ENCODE assay signal across 8 cellular contexts in the genomic region with DNA sequence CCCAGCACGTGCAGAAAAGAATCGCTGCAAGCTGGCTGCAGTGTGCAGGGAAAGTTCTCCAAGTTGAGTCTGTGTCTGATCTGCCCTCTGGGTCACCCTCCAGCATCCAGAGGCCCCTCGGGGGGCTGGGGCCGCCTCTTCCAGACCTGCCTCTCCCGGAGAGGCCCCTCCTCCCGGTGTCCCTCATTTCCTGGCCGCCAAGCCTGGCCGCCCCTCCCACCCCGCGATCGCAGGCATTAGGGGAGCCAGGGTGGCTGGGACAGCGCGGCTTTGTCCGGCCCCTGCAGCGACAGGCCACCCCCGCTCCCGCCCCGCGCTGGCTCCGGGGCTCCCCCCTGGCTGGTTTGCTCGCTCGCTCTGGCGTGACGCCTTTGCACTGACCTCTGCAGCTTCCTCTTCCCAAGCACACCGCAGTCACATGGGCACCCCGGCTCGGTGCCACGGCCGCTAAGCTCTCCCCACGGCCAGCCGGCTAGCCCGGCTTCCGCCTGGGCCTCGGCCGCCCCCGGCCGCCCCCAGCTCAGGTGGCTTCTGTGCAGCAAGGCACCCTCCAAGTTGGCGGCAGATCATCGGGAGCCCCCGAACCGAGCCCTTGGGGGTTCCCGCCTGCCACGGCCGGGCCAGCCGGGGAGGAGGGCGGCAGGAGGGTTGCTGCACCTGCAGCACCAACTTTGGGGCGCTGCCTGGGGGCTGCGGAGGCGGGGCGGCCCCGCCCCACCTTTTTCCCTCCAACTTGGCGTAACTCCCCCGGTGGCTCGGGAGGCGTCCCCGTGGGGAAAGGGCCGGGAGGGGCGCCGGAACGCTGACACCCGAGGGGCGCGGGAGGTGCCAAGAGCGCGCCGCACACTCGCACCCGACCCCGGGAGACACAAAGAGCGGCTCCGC. TPM values are rescaled to one million over a fixed set of nuclear protein-coding genes. Genes with fewer than 3 reads are reported as not detected.
DNase-seq lines count a peak whose midpoint lies in the region; ATAC-seq, FAIRE-seq and TF ChIP-seq lines count a peak whose summit lies in the region.

No MANE protein-coding gene starts in this region.

- TF ChIP-seq EP300 in HepG2 (IDR thresholded peaks at IDR 0.05; ENCODE audit: low read depth in 2 of 2, low read length in 2 of 2) (0 out of 4 replicates have a peak, but pooled peaks of 1 of the 2 experiments have one; percentile 30), HepG2 (CRISPR knock-in tag; IDR thresholded peaks at IDR 0.05; ENCODE audit: borderline replicate concordance) (no peak)

- H3K4me1 ChIP-seq in HepG2 (ENCODE audit: insufficient read depth, low read length), result peaks cover 39% of the 10 kb centered on the region

- peaks cover 59% of the 10 kb centered on the region for H3K4me1 Mint-ChIP-seq in WTC11

- peak; percentile 42 for ATAC-seq in GM18508 (IDR thresholded peaks at IDR 0.05; ENCODE audit: insufficient read depth, unreplicated experiment)
- ATAC-seq in HG02885 (IDR thresholded peaks at IDR 0.05; ENCODE audit: poor library complexity, unreplicated experiment), result peak; percentile 65
- peak; percentile 26 for ATAC-seq in WTC11
- ATAC-seq in HepG2, result peak; percentile 86

- peaks cover 29% of the 10 kb centered on the region for H3K36me3 Mint-ChIP-seq in WTC11

- POLR2A ChIA-PET in WTC11 (lab: Charles Lee) (interaction anchor here (0.5 to 1.5 kb wide), 6 partner anchors 34 to 124 kb away, joined by 3 to 13 read pairs (median 5); no protein-coding TSS in a partner anchor), HepG2 (lab: Yijun Ruan, JAX) (interaction anchor here (0.6 to 1.7 kb wide), 9 partner anchors 12 to 561 kb away, joined by 3 to 8 read pairs (median 3); a partner anchor contains a TSS)

- WGBS in HepG2 (ENCODE audit: low lambda C conversion rate), result under 1% methylated on average over 30 of the region's 71 CpGs

- no peak; the same call in 1 of the 2 replicates for TF ChIP-seq RAD21 in HepG2 (CRISPR knock-in tag; IDR thresholded peaks at IDR 0.05)

- H3K27me3 ChIP-seq in HepG2 (ENCODE audit: control insufficient read depth in 1 of 2, insufficient read depth in 2 of 2, low read length in 2 of 2), result no peaks in the 10 kb centered on the region

- peak overlapping the region; percentile 78 for H3K27ac ChIP-seq in HepG2 (ENCODE audit: extremely low read length, insufficient read depth, low read length)

- TSS peak; percentile 66 for BruUV-seq in HepG2 (replicated peaks; lab: Mats Ljungman, UMichigan)

- peaks cover 9% of the 10 kb centered on the region for H3K27me3 Mint-ChIP-seq in WTC11 (ENCODE audit: low read depth)

- TF ChIP-seq CTCF in WTC11 (IDR thresholded peaks at IDR 0.05), result no peak
- TF ChIP-seq CTCF in HepG2 (CRISPR knock-in tag; IDR thresholded peaks at IDR 0.05), result no peak; the same call in 1 of the 2 replicates

- CTCF ChIA-PET in WTC11 (lab: Charles Lee) (interaction anchor here (0.6 to 2.6 kb wide), 10 partner anchors 15 to 257 kb away, joined by 3 to 10 read pairs (median 5); a partner anchor contains a TSS), HepG2 (lab: Yijun Ruan, JAX; ENCODE audit: low intra/inter-chr PET ratio, low total read pairs) (no interaction called here)

- no peaks in the 10 kb centered on the region for H3K9me3 Mint-ChIP-seq in WTC11

- peak overlapping the region; percentile 80 for H3K4me2 ChIP-seq in HepG2 (ENCODE audit: low read depth, low read length)

- peak overlapping the region; percentile 74 for H3K9ac ChIP-seq in HepG2 (ENCODE audit: insufficient read depth, low read depth, low read length)

- peak overlapping the region; percentile 65 for H3K4me3 Mint-ChIP-seq in WTC11

- no peaks in the 10 kb centered on the region for H4K20me1 ChIP-seq in HepG2 (ENCODE audit: insufficient read depth, low read length)

- in situ Hi-C loops in ACHN (cut with HindIII; ENCODE audit: low pct_ligation_motif_present, low pct_unique_long_range_greater_than_20kb, low sequenced_read_pairs), result no loop called here
- in situ Hi-C loops in HepG2 (cut with HindIII; ENCODE audit: extremely low pct_ligation_motif_present, low pct_unique_long_range_greater_than_20kb), result no loop called here

- no peak overlapping the region for H2AFZ ChIP-seq in HepG2 (ENCODE audit: low read length)

- H3K36me3 ChIP-seq in HepG2 (replicated peaks in 1 of 2; ENCODE audit: control insufficient read depth in 1 of 2, insufficient read depth in 2 of 2, low read length in 2 of 2), result peaks cover 2 to 10% of the 10 kb centered on the region in 2 experiments; a peak in 2 of 5 replicates

- no peaks in the 10 kb centered on the region for H3K9me3 ChIP-seq in HepG2 (ENCODE audit: low read length)

- H3K79me2 ChIP-seq in HepG2 (ENCODE audit: insufficient read depth, low read length), result no peaks in the 10 kb centered on the region

- H3K4me3 ChIP-seq in HepG2 (replicated peaks in 1 of 3; ENCODE audit: insufficient read depth in 1 of 3, low read depth in 2 of 3, low read length in 3 of 3), result peak overlapping the region; percentile 62 to 75 (median 65); a peak in 5 of 6 replicates

- TF ChIP-seq POLR2A in HepG2 (IDR thresholded peaks at IDR 0.05; ENCODE audit: insufficient read depth in 1 of 2, low read depth in 2 of 2, low read length in 2 of 2), result peak; percentile 67 to 70

- FAIRE-seq in HepG2 (lab: Jason Lieb, UNC), result no peak

- intact Hi-C loops in HepG2 (cut with micrococcal nuclease; ENCODE audit: unreplicated experiment), result no loop called here

- H3K27ac Mint-ChIP-seq in WTC11, result no peak overlapping the region

- DNase-seq in ACHN (peak; percentile 92), NCI-H2029 treated with DMSO at 0.1 percent for 48 hours (lab: John Stamatoyannopoulos, UW) (peak; percentile 24), WTC11 (ENCODE audit: low spot score) (peak; percentile 57), dermis blood vessel endothelial cell (peak; percentile 80), HepG2 (ENCODE audit: low spot score) (peak; percentile 76)
- peak; percentile 41 for DNase-seq in stimulated activated CD4-positive, alpha-beta T cell treated with anti-CD3 and anti-CD28 coated beads, Interleukin-4, amount 100 ng/mL, for 24 hours

TF ChIP-seq in WTC11, 78 proteins besides CTCF, POLR2A, EP300 and RAD21 (continues in another document):
- TF ChIP-seq NFE2L1 (CRISPR knock-in tag; IDR thresholded peaks at IDR 0.05) (no peak), ZNF232 (CRISPR knock-in tag; IDR thresholded peaks at IDR 0.05) (no peak), HMGA2 (CRISPR knock-in tag; IDR thresholded peaks at IDR 0.05) (no peak), NFATC4 (CRISPR knock-in tag; IDR thresholded peaks at IDR 0.05) (no peak), ETV6 (CRISPR knock-in tag; IDR thresholded peaks at IDR 0.05) (peak; percentile 43; the same call in 1 of the 2 replicates), EMX1 (CRISPR knock-in tag; IDR thresholded peaks at IDR 0.05) (no peak)

TF ChIP-seq in HepG2, 621 proteins besides CTCF, POLR2A, EP300 and RAD21 (continues in another document):
- TF ChIP-seq ZNF230 (CRISPR knock-in tag; IDR thresholded peaks at IDR 0.05) (peak; percentile 94), ZNF530 (CRISPR knock-in tag; IDR thresholded peaks at IDR 0.05; ENCODE audit: low read depth) (0 out of 2 replicates have a peak, but pooled peaks have one; percentile 73), ZBTB38 (CRISPR knock-in tag; IDR thresholded peaks at IDR 0.05) (peak; percentile 83; the same call in 1 of the 2 replicates), GATAD1 (CRISPR knock-in tag; IDR thresholded peaks at IDR 0.05) (no peak), TBP (CRISPR knock-in tag; IDR thresholded peaks at IDR 0.05) (no peak), ETV6 (CRISPR knock-in tag; conservative IDR thresholded peaks at IDR 0.05) (no peak)

RNA-seq across cellular contexts. Expression of a gene that starts 43.7 kb away (rescaled TPM):
- total RNA-seq in WTC11 (2021) (147 to 155 TPM (median 152 TPM) in 3 replicates), dermis blood vessel endothelial cell (29.4 and 32.0 TPM in 2 replicates), HepG2 (2016; rRNA removed; fragmentation: Illumina TruSeq; extraction: Trizol) (25.3 and 26.1 TPM in 2 replicates)
- total RNA-seq in HepG2 (2016; cell fraction: cytosol; rRNA removed; fragmentation: Illumina TruSeq; extraction: Trizol; ENCODE audit: low read depth), result 11.2 and 11.4 TPM in 2 replicates
- total RNA-seq in HepG2 (2016; cell fraction: insoluble cytoplasmic fraction; rRNA removed; fragmentation: Illumina TruSeq; extraction: Trizol), result 20.6 and 26.1 TPM in 2 replicates
- 25.8 and 29.0 TPM in 2 replicates for total RNA-seq in HepG2 (2016; cell fraction: membrane; rRNA removed; fragmentation: Illumina TruSeq; extraction: Trizol)
- total RNA-seq in HepG2 (2016; cell fraction: nucleus; rRNA removed; fragmentation: Illumina TruSeq; extraction: Trizol), result 18.4 and 20.7 TPM in 2 replicates
- polyA plus RNA-seq in HepG2 (2011; rRNA removed), result 17.0 and 17.5 TPM in 2 replicates
- 8.3 and 13.5 TPM in 2 replicates for polyA plus RNA-seq in HepG2 (2011; cell fraction: cytosol; rRNA removed)
- polyA plus RNA-seq in HepG2 (2011; cell fraction: nucleus; rRNA removed), result 50.3 and 60.7 TPM in 2 replicates
- polyA plus RNA-seq in HepG2 (2012), result 13.5 and 15.6 TPM in 2 replicates
- 6.0 and 6.9 TPM in 2 replicates for polyA plus RNA-seq in HepG2 (2016; cell fraction: cytosol; fragmentation: Illumina TruSeq; extraction: Trizol; ENCODE audit: low read depth)
- 23.7 and 31.0 TPM in 2 replicates for polyA plus RNA-seq in HepG2 (2016; cell fraction: insoluble cytoplasmic fraction; fragmentation: Illumina TruSeq; extraction: Trizol; ENCODE audit: low read depth)
- polyA plus RNA-seq in HepG2 (2016; cell fraction: membrane; fragmentation: Illumina TruSeq; extraction: Trizol; ENCODE audit: low read depth), result 17.2 and 18.2 TPM in 2 replicates
- 36.9 and 37.0 TPM in 2 replicates for polyA plus RNA-seq in HepG2 (2016; cell fraction: nucleus; fragmentation: Illumina TruSeq; extraction: Trizol; ENCODE audit: insufficient read depth, low read depth)
- polyA minus RNA-seq in HepG2 (2011; rRNA and poly(A)+ RNA removed; ENCODE audit: low replicate concordance), result 53.2 and 72.8 TPM in 2 replicates
- 18.0 and 20.7 TPM in 2 replicates for polyA minus RNA-seq in HepG2 (2011; cell fraction: cytosol; rRNA and poly(A)+ RNA removed)
- 21.1 and 21.9 TPM in 2 replicates for polyA minus RNA-seq in HepG2 (2011; cell fraction: nucleus; rRNA and poly(A)+ RNA removed)

Comparison
In these comparisons a context has a peak if more than half of its experiments do, and no peak if none do; other contexts are left out.
1. Peak in every context shown above with its lines: DNase-seq, ATAC-seq, H3K4me3 ChIP-seq and H3K27ac ChIP-seq.
2. DNase-seq: peak in every context shown above with its lines; median percentile 92 in ACHN; 80 in dermis blood vessel endothelial cell; 76 in HepG2; 57 in WTC11; 41 in stimulated activated CD4-positive, alpha-beta T cell treated with anti-CD3 and anti-CD28 coated beads, Interleukin-4, amount 100 ng/mL, for 24 hours; 24 in NCI-H2029 treated with DMSO at 0.1 percent for 48 hours.
3. ATAC-seq: peak in every context shown above with its lines; median percentile 86 in HepG2; 65 in HG02885; 42 in GM18508; 26 in WTC11.